Comparison of ENCODE assay signal across 1 cellular context in the genomic region with DNA sequence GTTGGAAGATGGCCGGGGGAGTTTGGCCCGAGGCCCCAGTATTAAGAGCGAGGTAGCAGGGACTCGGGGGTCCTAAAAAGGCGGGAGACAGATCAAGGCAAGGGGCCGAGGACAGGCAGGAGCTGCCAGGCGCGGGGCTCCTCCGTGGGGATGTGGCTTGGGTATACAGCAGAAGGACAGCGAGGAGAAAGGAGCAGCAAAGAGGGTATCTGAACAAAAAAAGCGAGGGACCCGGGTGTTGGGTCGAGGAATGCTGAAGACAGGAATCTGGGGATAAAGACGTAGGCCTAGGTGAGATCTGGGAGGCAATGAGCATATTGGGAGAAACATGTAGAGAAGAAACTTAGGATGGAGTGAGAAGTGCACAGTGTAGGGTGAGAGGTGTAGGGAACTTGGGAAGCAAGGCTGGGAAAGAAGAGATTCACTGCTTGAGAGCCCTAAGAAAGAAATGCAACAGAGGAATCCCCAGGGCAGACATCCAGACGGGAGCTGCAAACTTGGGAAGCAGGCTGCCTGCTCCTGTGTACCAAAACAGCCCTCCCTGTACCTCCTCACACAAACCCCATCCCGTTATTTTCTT.
TF ChIP-seq lines count a peak whose summit lies in the region.

No MANE protein-coding gene starts in this region.

TF ChIP-seq in WTC11, 78 proteins besides CTCF, POLR2A, EP300 and RAD21 (continued from another document):
- TF ChIP-seq, protein P1, sequence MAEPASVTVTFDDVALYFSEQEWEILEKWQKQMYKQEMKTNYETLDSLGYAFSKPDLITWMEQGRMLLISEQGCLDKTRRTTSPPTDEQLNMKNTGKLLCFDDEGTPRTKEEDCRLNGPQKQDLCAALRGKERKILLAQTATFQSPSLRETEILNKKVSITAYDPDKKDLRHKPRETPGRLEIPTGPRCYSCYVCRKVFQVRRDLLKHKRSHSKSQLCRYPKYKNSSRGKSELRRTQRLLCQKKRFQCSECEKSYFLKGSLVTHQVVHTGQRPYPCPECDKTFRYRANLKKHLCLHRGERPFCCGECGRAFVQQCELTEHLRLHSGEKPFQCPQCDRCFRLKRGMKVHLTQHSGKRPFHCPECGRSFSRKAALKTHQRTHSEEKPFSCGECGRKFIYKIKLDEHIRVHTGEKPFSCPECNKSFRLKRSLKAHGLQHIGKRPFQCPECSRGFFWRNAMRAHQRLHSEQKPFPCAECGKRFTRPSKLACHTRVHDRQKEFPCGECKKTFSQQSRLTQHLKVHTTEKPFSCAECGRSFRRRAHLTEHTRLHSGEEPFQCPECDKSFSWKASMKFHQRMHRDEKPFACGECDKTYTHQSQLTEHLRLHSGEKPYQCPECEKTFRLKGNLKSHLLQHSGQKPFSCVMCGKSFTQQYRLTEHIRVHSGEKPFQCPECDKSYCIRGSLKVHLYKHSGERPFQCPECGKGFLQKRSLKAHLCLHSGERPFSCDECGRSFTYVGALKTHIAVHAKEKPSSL (CRISPR knock-in tag; conservative IDR thresholded peaks at IDR 0.05), result no peak
- TF ChIP-seq, protein P2, sequence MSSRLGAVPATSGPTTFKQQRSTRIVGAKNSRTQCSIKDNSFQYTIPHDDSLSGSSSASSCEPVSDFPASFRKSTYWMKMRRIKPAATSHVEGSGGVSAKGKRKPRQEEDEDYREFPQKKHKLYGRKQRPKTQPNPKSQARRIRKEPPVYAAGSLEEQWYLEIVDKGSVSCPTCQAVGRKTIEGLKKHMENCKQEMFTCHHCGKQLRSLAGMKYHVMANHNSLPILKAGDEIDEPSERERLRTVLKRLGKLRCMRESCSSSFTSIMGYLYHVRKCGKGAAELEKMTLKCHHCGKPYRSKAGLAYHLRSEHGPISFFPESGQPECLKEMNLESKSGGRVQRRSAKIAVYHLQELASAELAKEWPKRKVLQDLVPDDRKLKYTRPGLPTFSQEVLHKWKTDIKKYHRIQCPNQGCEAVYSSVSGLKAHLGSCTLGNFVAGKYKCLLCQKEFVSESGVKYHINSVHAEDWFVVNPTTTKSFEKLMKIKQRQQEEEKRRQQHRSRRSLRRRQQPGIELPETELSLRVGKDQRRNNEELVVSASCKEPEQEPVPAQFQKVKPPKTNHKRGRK (CRISPR knock-in tag; IDR thresholded peaks at IDR 0.05; ENCODE audit: borderline replicate concordance), result no peak
- TF ChIP-seq, protein P3, sequence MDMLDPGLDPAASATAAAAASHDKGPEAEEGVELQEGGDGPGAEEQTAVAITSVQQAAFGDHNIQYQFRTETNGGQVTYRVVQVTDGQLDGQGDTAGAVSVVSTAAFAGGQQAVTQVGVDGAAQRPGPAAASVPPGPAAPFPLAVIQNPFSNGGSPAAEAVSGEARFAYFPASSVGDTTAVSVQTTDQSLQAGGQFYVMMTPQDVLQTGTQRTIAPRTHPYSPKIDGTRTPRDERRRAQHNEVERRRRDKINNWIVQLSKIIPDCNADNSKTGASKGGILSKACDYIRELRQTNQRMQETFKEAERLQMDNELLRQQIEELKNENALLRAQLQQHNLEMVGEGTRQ (CRISPR knock-in tag; IDR thresholded peaks at IDR 0.05), result no peak
- TF ChIP-seq, protein P4, sequence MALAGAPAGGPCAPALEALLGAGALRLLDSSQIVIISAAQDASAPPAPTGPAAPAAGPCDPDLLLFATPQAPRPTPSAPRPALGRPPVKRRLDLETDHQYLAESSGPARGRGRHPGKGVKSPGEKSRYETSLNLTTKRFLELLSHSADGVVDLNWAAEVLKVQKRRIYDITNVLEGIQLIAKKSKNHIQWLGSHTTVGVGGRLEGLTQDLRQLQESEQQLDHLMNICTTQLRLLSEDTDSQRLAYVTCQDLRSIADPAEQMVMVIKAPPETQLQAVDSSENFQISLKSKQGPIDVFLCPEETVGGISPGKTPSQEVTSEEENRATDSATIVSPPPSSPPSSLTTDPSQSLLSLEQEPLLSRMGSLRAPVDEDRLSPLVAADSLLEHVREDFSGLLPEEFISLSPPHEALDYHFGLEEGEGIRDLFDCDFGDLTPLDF (CRISPR knock-in tag; IDR thresholded peaks at IDR 0.05), result no peak
- TF ChIP-seq ESRRA (CRISPR knock-in tag; IDR thresholded peaks at IDR 0.05; ENCODE audit: borderline replicate concordance), result no peak
- TF ChIP-seq, protein P5, sequence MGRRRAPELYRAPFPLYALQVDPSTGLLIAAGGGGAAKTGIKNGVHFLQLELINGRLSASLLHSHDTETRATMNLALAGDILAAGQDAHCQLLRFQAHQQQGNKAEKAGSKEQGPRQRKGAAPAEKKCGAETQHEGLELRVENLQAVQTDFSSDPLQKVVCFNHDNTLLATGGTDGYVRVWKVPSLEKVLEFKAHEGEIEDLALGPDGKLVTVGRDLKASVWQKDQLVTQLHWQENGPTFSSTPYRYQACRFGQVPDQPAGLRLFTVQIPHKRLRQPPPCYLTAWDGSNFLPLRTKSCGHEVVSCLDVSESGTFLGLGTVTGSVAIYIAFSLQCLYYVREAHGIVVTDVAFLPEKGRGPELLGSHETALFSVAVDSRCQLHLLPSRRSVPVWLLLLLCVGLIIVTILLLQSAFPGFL (CRISPR knock-in tag; IDR thresholded peaks at IDR 0.05; ENCODE audit: borderline replicate concordance), result no peak
- TF ChIP-seq, protein P6, sequence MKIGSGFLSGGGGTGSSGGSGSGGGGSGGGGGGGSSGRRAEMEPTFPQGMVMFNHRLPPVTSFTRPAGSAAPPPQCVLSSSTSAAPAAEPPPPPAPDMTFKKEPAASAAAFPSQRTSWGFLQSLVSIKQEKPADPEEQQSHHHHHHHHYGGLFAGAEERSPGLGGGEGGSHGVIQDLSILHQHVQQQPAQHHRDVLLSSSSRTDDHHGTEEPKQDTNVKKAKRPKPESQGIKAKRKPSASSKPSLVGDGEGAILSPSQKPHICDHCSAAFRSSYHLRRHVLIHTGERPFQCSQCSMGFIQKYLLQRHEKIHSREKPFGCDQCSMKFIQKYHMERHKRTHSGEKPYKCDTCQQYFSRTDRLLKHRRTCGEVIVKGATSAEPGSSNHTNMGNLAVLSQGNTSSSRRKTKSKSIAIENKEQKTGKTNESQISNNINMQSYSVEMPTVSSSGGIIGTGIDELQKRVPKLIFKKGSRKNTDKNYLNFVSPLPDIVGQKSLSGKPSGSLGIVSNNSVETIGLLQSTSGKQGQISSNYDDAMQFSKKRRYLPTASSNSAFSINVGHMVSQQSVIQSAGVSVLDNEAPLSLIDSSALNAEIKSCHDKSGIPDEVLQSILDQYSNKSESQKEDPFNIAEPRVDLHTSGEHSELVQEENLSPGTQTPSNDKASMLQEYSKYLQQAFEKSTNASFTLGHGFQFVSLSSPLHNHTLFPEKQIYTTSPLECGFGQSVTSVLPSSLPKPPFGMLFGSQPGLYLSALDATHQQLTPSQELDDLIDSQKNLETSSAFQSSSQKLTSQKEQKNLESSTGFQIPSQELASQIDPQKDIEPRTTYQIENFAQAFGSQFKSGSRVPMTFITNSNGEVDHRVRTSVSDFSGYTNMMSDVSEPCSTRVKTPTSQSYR (CRISPR knock-in tag; IDR thresholded peaks at IDR 0.05), result no peak
- TF ChIP-seq ZNF219 (CRISPR knock-in tag; IDR thresholded peaks at IDR 0.05; ENCODE audit: borderline replicate concordance), result no peak
- TF ChIP-seq JAZF1 (CRISPR knock-in tag; IDR thresholded peaks at IDR 0.05), result no peak
- no peak for TF ChIP-seq MYBL2 (CRISPR knock-in tag; IDR thresholded peaks at IDR 0.05)
- TF ChIP-seq GTF2I (CRISPR knock-in tag; conservative IDR thresholded peaks at IDR 0.05), result no peak
- TF ChIP-seq ELF4 (CRISPR knock-in tag; IDR thresholded peaks at IDR 0.05; ENCODE audit: low read depth), result no peak
- TF ChIP-seq, protein P7, sequence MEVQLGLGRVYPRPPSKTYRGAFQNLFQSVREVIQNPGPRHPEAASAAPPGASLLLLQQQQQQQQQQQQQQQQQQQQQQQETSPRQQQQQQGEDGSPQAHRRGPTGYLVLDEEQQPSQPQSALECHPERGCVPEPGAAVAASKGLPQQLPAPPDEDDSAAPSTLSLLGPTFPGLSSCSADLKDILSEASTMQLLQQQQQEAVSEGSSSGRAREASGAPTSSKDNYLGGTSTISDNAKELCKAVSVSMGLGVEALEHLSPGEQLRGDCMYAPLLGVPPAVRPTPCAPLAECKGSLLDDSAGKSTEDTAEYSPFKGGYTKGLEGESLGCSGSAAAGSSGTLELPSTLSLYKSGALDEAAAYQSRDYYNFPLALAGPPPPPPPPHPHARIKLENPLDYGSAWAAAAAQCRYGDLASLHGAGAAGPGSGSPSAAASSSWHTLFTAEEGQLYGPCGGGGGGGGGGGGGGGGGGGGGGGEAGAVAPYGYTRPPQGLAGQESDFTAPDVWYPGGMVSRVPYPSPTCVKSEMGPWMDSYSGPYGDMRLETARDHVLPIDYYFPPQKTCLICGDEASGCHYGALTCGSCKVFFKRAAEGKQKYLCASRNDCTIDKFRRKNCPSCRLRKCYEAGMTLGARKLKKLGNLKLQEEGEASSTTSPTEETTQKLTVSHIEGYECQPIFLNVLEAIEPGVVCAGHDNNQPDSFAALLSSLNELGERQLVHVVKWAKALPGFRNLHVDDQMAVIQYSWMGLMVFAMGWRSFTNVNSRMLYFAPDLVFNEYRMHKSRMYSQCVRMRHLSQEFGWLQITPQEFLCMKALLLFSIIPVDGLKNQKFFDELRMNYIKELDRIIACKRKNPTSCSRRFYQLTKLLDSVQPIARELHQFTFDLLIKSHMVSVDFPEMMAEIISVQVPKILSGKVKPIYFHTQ (CRISPR knock-in tag; IDR thresholded peaks at IDR 0.05), result no peak
- TF ChIP-seq, protein P8, sequence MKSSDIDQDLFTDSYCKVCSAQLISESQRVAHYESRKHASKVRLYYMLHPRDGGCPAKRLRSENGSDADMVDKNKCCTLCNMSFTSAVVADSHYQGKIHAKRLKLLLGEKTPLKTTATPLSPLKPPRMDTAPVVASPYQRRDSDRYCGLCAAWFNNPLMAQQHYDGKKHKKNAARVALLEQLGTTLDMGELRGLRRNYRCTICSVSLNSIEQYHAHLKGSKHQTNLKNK (CRISPR knock-in tag; IDR thresholded peaks at IDR 0.05), result 0 out of 2 replicates have a peak, but pooled peaks have one; percentile 35
- no peak for TF ChIP-seq CREB1 (CRISPR knock-in tag; IDR thresholded peaks at IDR 0.05)
- 0 out of 2 replicates have a peak, but pooled peaks have one; percentile 14 for TF ChIP-seq NFATC4 (CRISPR knock-in tag; IDR thresholded peaks at IDR 0.05)
- no peak for TF ChIP-seq FOXP1 (CRISPR knock-in tag; IDR thresholded peaks at IDR 0.05; ENCODE audit: borderline replicate concordance)
- TF ChIP-seq ZNF416 (CRISPR knock-in tag; IDR thresholded peaks at IDR 0.05), result peak; percentile 85; the same call in 1 of the 2 replicates
- TF ChIP-seq ZNF138 (CRISPR knock-in tag; conservative IDR thresholded peaks at IDR 0.05), result no peak
- no peak for TF ChIP-seq ZNF263 (CRISPR knock-in tag; IDR thresholded peaks at IDR 0.05; ENCODE audit: low read depth)
- TF ChIP-seq, protein P9, sequence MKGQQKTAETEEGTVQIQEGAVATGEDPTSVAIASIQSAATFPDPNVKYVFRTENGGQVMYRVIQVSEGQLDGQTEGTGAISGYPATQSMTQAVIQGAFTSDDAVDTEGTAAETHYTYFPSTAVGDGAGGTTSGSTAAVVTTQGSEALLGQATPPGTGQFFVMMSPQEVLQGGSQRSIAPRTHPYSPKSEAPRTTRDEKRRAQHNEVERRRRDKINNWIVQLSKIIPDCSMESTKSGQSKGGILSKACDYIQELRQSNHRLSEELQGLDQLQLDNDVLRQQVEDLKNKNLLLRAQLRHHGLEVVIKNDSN (CRISPR knock-in tag; IDR thresholded peaks at IDR 0.05), result no peak
- TF ChIP-seq, protein P10, sequence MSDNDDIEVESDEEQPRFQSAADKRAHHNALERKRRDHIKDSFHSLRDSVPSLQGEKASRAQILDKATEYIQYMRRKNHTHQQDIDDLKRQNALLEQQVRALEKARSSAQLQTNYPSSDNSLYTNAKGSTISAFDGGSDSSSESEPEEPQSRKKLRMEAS (CRISPR knock-in tag; IDR thresholded peaks at IDR 0.05), result no peak
- TF ChIP-seq CREM (CRISPR knock-in tag; IDR thresholded peaks at IDR 0.05), result no peak
TF ChIP-seq in WTC11: peak in this region for 5.
